ENCODE assay signal across 19 cellular contexts in the genomic region with DNA sequence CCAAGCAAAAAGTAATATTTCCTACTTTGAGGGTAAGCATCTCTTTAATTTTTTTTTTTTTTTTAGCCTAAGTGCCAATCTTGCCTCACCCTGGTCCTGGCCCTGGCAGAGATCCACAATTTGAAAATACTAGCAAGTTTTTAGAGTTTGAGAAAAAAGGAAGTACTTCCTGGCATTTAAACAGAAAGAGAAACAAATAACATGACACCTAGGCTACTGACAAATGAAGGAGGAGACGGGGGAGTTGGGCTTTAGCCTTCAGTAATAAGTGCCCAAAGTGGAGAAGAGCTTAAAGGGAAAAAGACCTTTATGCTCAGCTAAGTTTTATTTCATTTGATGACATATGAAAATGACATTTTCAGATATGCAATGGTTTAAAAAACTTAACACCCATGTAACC.
A peak's percentile ranks its signal among the peaks of the same experiment; 100 is the strongest.
DNase-seq lines count a peak whose midpoint lies in the region; ATAC-seq and TF ChIP-seq lines count a peak whose summit lies in the region.
"Had no signal": no experiment of that assay in that cellular context is flagged by ENCODE, and none has a peak within 500 bp of the region (broad histone marks: within the 10 kb centered on the region; RNA-seq: fewer than 3 reads in every experiment).

No MANE protein-coding gene starts in this region.

- no peak for TF ChIP-seq EP300 in ovary (IDR thresholded peaks at IDR 0.05)

- no peak for DNase-seq in activated T-cell treated with anti-CD3 and anti-CD28 coated beads, Interleukin-2, amount 50 U/mL, for 72 hours
- DNase-seq in activated T-cell treated with anti-CD3 and anti-CD28 coated beads, Interleukin-2, amount 50 U/mL, for 24 hours: no peak
- DNase-seq in M059J (ENCODE audit: low read depth) (peak; percentile 46), cardiac fibroblast (ENCODE audit: low read depth in 2 of 2) (peak; percentile 36 to 58), NCI-H2029 treated with DMSO at 0.1 percent for 48 hours (lab: John Stamatoyannopoulos, UW) (no peak), ovary (no peak)
- DNase-seq: effector memory CD8-positive, alpha-beta T cell; foreskin melanocyte; GDM1; lower lobe of right lung; NCI-H146; NCI-H446 treated with DMSO at 0.1 percent for 48 hours; stimulated activated CD4-positive, alpha-beta T cell treated with anti-CD3 and anti-CD28 coated beads, Interleukin-2, amount 100 ng/mL, for 24 hours had no signal

- ATAC-seq in activated T-cell treated with anti-CD3 and anti-CD28 coated beads, Interleukin-2, amount 50 U/mL, for 72 hours (replicated peaks in 1 of 2): no peak
- ATAC-seq in HG02981 (IDR thresholded peaks at IDR 0.05; ENCODE audit: unreplicated experiment): no peak
- ATAC-seq: effector memory CD8-positive, alpha-beta T cell; lower lobe of right lung had no signal

- no peaks in the 10 kb centered on the region for H3K27me3 ChIP-seq in ovary
- H3K27me3 ChIP-seq: suprapubic skin had no signal

- H3K4me1 Mint-ChIP-seq in activated T-cell treated with anti-CD3 and anti-CD28 coated beads, Interleukin-2, amount 50 U/mL, for 72 hours (ENCODE audit: low read depth): peaks cover 16% of the 10 kb centered on the region
- H3K4me1 Mint-ChIP-seq in activated T-cell treated with anti-CD3 and anti-CD28 coated beads, Interleukin-2, amount 50 U/mL, for 24 hours (ENCODE audit: low read depth): peaks cover 11% of the 10 kb centered on the region
- H3K4me1 Mint-ChIP-seq in nephron: peaks cover 40% of the 10 kb centered on the region
- H3K4me1 Mint-ChIP-seq: central memory CD8-positive, alpha-beta T cell had no signal

- H3K27ac ChIP-seq in ovary: peak overlapping the region in 1 of 2 donors; percentile 29
- H3K27ac ChIP-seq: lower lobe of right lung, SK-N-MC, suprapubic skin had no signal

- H3K27ac Mint-ChIP-seq in activated T-cell treated with anti-CD3 and anti-CD28 coated beads, Interleukin-2, amount 50 U/mL, for 72 hours: peak overlapping the region; percentile 3
- H3K27ac Mint-ChIP-seq in activated T-cell treated with anti-CD3 and anti-CD28 coated beads, Interleukin-2, amount 50 U/mL, for 24 hours: no peak overlapping the region
- H3K27ac Mint-ChIP-seq in nephron: peak overlapping the region in 1 of 3 experiments; percentile 56
- H3K27ac Mint-ChIP-seq: effector memory CD8-positive, alpha-beta T cell had no signal

- peaks cover 15% of the 10 kb centered on the region for H3K27me3 Mint-ChIP-seq in activated T-cell treated with anti-CD3 and anti-CD28 coated beads, Interleukin-2, amount 50 U/mL, for 72 hours (ENCODE audit: low read depth)
- H3K27me3 Mint-ChIP-seq in activated T-cell treated with anti-CD3 and anti-CD28 coated beads, Interleukin-2, amount 50 U/mL, for 24 hours: peaks cover 23% of the 10 kb centered on the region
- H3K27me3 Mint-ChIP-seq in nephron (ENCODE audit: low read depth): peaks cover 4% of the 10 kb centered on the region

- TF ChIP-seq CTCF in cardiac fibroblast (IDR thresholded peaks at IDR 0.05; ENCODE audit: low read depth, low read length) (no peak), nephron (IDR thresholded peaks at IDR 0.05; ENCODE audit: unreplicated experiment in 3 of 3) (no peak), ovary (IDR thresholded peaks at IDR 0.05) (no peak)

- H3K4me3 Mint-ChIP-seq in activated T-cell treated with anti-CD3 and anti-CD28 coated beads, Interleukin-2, amount 50 U/mL, for 72 hours: peak overlapping the region in 1 of 2 donors; percentile 15
- H3K4me3 Mint-ChIP-seq in activated T-cell treated with anti-CD3 and anti-CD28 coated beads, Interleukin-2, amount 50 U/mL, for 24 hours: no peak overlapping the region
- peak overlapping the region in 2 of 3 experiments; percentile 3 to 7 for H3K4me3 Mint-ChIP-seq in nephron
- H3K4me3 Mint-ChIP-seq: central memory CD8-positive, alpha-beta T cell; effector memory CD8-positive, alpha-beta T cell; neural crest cell had no signal

- WGBS in ovary, 3 donors: 27 to 37% (median 33%) methylated on average over 1 of the region's 1 CpG

- intact Hi-C loops in ovary (cut with DNase I): no loop called here

- H3K36me3 ChIP-seq in ovary: no peaks in the 10 kb centered on the region
- H3K36me3 ChIP-seq: lower lobe of right lung, suprapubic skin had no signal

- no peaks in the 10 kb centered on the region for H3K9me3 Mint-ChIP-seq in activated T-cell treated with anti-CD3 and anti-CD28 coated beads, Interleukin-2, amount 50 U/mL, for 72 hours
- no peaks in the 10 kb centered on the region for H3K9me3 Mint-ChIP-seq in activated T-cell treated with anti-CD3 and anti-CD28 coated beads, Interleukin-2, amount 50 U/mL, for 24 hours
- H3K9me3 Mint-ChIP-seq in nephron: no peaks in the 10 kb centered on the region
- H3K9me3 Mint-ChIP-seq: central memory CD8-positive, alpha-beta T cell; effector memory CD8-positive, alpha-beta T cell; neural crest cell had no signal

- no peaks in the 10 kb centered on the region for H3K9me3 ChIP-seq in ovary
- H3K9me3 ChIP-seq: lower lobe of right lung, suprapubic skin had no signal

- H3K4me3 ChIP-seq in cardiac fibroblast (replicated peaks in 1 of 2; ENCODE audit: low read depth in 2 of 2, low read length in 2 of 2) (no peak overlapping the region), ovary (no peak overlapping the region)
- H3K4me3 ChIP-seq: lower lobe of right lung, SK-N-MC, suprapubic skin had no signal

- no peaks in the 10 kb centered on the region for H3K36me3 Mint-ChIP-seq in activated T-cell treated with anti-CD3 and anti-CD28 coated beads, Interleukin-2, amount 50 U/mL, for 72 hours (ENCODE audit: insufficient read depth in 2 of 2)
- H3K36me3 Mint-ChIP-seq in activated T-cell treated with anti-CD3 and anti-CD28 coated beads, Interleukin-2, amount 50 U/mL, for 24 hours (ENCODE audit: low read depth): no peaks in the 10 kb centered on the region
- no peaks in the 10 kb centered on the region for H3K36me3 Mint-ChIP-seq in nephron (ENCODE audit: low read depth)

- H3K4me1 ChIP-seq in ovary (ENCODE audit: insufficient read depth): peaks cover 1% of the 10 kb centered on the region
- H3K4me1 ChIP-seq: lower lobe of right lung, suprapubic skin had no signal

- no peak for TF ChIP-seq POLR2A in ovary (IDR thresholded peaks at IDR 0.05)

Comparison
In these comparisons a context has a peak if more than half of its experiments do, and no peak if none do; other contexts are left out.
1. DNase-seq: peak in M059J (single experiment) and cardiac fibroblast (2 of 2); none in activated T-cell treated with anti-CD3 and anti-CD28 coated beads, Interleukin-2, amount 50 U/mL, for 72 hours (0 of 2), activated T-cell treated with anti-CD3 and anti-CD28 coated beads, Interleukin-2, amount 50 U/mL, for 24 hours (single experiment), NCI-H2029 treated with DMSO at 0.1 percent for 48 hours (single experiment) and ovary (0 of 5).